ENCODE assay signal across 8 cellular contexts in the genomic region with DNA sequence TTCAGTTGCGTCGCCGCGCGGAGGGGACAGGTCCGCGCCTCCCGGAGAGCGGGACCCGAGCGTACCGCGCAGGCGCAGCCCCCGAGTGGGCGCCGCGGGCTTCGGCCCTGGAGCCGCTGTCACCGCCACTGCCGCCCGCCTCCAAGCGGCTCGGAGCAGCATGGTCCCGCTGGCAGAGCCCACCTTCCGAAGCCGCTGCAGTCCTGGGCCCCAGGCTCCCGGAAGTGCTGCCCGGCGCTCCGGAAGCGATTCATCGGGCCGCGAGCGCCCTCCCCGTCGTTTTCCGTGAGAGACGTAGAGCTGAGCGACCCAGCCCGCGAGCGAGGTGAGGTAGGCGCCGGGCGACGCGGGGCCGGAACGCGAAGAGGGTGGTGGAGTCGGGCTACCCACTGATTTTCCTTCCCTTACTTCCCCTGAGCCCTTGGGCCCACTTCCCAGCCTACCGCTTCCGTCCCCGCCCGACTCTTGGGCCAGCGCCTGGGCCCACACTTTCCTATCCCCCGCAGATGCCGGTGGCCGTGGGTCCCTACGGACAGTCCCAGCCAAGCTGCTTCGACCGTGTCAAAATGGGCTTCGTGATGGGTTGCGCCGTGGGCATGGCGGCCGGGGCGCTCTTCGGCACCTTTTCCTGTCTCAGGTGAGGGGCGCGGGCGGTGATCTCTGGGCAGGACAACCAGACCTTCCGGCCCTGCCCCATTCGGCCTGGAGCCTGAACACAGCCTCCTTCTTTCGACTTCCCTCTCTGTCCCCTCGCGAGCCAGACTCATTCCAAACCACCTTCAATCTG.
A peak's percentile ranks its signal among the peaks of the same experiment; 100 is the strongest.
DNase-seq lines count a peak whose midpoint lies in the region; ATAC-seq and TF ChIP-seq lines count a peak whose summit lies in the region.

Gene NFS1, minus strand, starts transcription at position 226 of the 787 bp plus-strand sequence. Its CDS starts 64 bp downstream, at position 162.
Gene ROMO1, plus strand, starts transcription at position 279 of the 787 bp plus-strand sequence. Its CDS starts 228 bp downstream, at position 507.

- in situ Hi-C loops in GM18951 (cut with MboI; ENCODE audit: low sequenced_read_pairs, unreplicated experiment): no loop called here

- H3K27ac ChIP-seq in cingulate gyrus (ENCODE audit: low read depth, low read length): peak within 1 kb of the TSS; percentile 67

- DNase-seq in AG09309 (ENCODE audit: low read depth): peak; percentile 11
- peak; percentile 67 for DNase-seq in NCI-H510A (lab: John Stamatoyannopoulos, UW)
- peak; percentile 80 to 83 for DNase-seq in activated CD4-positive, alpha-beta T cell treated with anti-CD3 and anti-CD28 coated beads for 4 hours
- peak; percentile 86 for DNase-seq in kidney tubule cell (ENCODE audit: low spot score)
- peak; percentile 72 to 81 (median 80) for DNase-seq in stimulated activated CD4-positive, alpha-beta T cell treated with anti-CD3 and anti-CD28 coated beads, Interleukin-1b, Interleukin-23, amount 100 ng/mL, for 24 hours (ENCODE audit: low read depth in 4 of 4, low spot score in 1 of 4)

- TF ChIP-seq CTCF in AG09309 (IDR thresholded peaks at IDR 0.05; ENCODE audit: control insufficient read depth, insufficient read depth, low read depth, low read length, missing control alignments): peak; percentile 9

- H3K4me3 ChIP-seq in AG09309 (ENCODE audit: control insufficient read depth, low read depth, low read length): peak within 1 kb of the TSS; percentile 95

- peak; percentile 87 for ATAC-seq in HG03280 (IDR thresholded peaks at IDR 0.05; ENCODE audit: unreplicated experiment)

- peak; percentile 84 for TF ChIP-seq POLR2A in GM18951 (IDR thresholded peaks at IDR 0.05; ENCODE audit: extremely low read depth, insufficient read depth, insufficient read length)

Comparison
In these comparisons a context has a peak if more than half of its experiments do, and no peak if none do; other contexts are left out.
1. Peak in every context shown above with its lines: DNase-seq, ATAC-seq, H3K4me3 ChIP-seq and H3K27ac ChIP-seq.
2. DNase-seq: peak in every context shown above with its lines; median percentile 86 in kidney tubule cell; 82 in activated CD4-positive, alpha-beta T cell treated with anti-CD3 and anti-CD28 coated beads for 4 hours; 80 in stimulated activated CD4-positive, alpha-beta T cell treated with anti-CD3 and anti-CD28 coated beads, Interleukin-1b, Interleukin-23, amount 100 ng/mL, for 24 hours; 67 in NCI-H510A; 11 in AG09309.